In genomic region chr7:1548438-1548831, GRCh38 we compare ENCODE assay signal across 14 cellular contexts. TPM values are rescaled to one million over a fixed set of nuclear protein-coding genes. Genes with fewer than 3 reads are reported as not detected.
A peak's percentile ranks its signal among the peaks of the same experiment; 100 is the strongest.
DNase-seq lines count a peak whose midpoint lies in the region; ATAC-seq and TF ChIP-seq lines count a peak whose summit lies in the region.
"Had no signal": no experiment of that assay in that cellular context is flagged by ENCODE, and none has a peak within 500 bp of the region (broad histone marks: within the 10 kb centered on the region; RNA-seq: fewer than 3 reads in every experiment).

No MANE protein-coding gene starts in this region.

- H3K4me3 Mint-ChIP-seq in stimulated activated naive CD8-positive, alpha-beta T cell treated with anti-CD3 and anti-CD28 coated beads, Interleukin-15, amount 100 ng/mL, for 72 hours = peak overlapping the region in 1 of 2 donors; percentile 27
- no peak overlapping the region for H3K4me3 Mint-ChIP-seq in activated T-helper 17 cell treated with anti-CD3 and anti-CD28 coated beads, Interleukin-2, amount 50 U/mL, for 72 hours
- H3K4me3 Mint-ChIP-seq: activated naive CD8-positive, alpha-beta T cell; stimulated activated naive CD8-positive, alpha-beta T cell treated with anti-CD3 and anti-CD28 coated beads, Interleukin-15, Interleukin-2, amounts not matched to agents 100 ng/mL and 50 ng/mL, for 24 hours had no signal

- no peaks in the 10 kb centered on the region for H3K27me3 Mint-ChIP-seq in stimulated activated naive CD8-positive, alpha-beta T cell treated with anti-CD3 and anti-CD28 coated beads, Interleukin-15, amount 100 ng/mL, for 72 hours
- no peaks in the 10 kb centered on the region for H3K27me3 Mint-ChIP-seq in activated T-helper 17 cell treated with anti-CD3 and anti-CD28 coated beads, Interleukin-2, amount 50 U/mL, for 72 hours
- H3K27me3 Mint-ChIP-seq: activated naive CD8-positive, alpha-beta T cell; CD4-positive, alpha-beta memory T cell; stimulated activated naive CD8-positive, alpha-beta T cell treated with anti-CD3 and anti-CD28 coated beads, Interleukin-15, Interleukin-2, amounts not matched to agents 100 ng/mL and 50 ng/mL, for 24 hours had no signal

- no peak for DNase-seq in stimulated activated naive CD8-positive, alpha-beta T cell treated with anti-CD3 and anti-CD28 coated beads, Interleukin-15, amount 100 ng/mL, for 72 hours
- DNase-seq in stimulated activated naive CD8-positive, alpha-beta T cell treated with anti-CD3 and anti-CD28 coated beads, Interleukin-15, Interleukin-2, amounts not matched to agents 100 U/mL and 50 U/mL, for 24 hours = no peak
- peak; percentile 32 for DNase-seq in MV-4-11 (lab: John Stamatoyannopoulos, UW)
- DNase-seq in COR-L47 (lab: John Stamatoyannopoulos, UW) = no peak
- no peak for DNase-seq in tibial nerve (ENCODE audit: low spot score in 2 of 2)
- no peak for DNase-seq in NCI-H446 treated with DMSO at 0.1 percent for 48 hours (lab: John Stamatoyannopoulos, UW)
- DNase-seq: NCI-H1417; NCI-H69; stimulated activated CD4-positive, alpha-beta T cell treated with anti-CD3 and anti-CD28 coated beads, Interleukin-2, amount 100 ng/mL, for 48 hours had no signal

- peak overlapping the region; percentile 78 to 92 for H3K27ac Mint-ChIP-seq in stimulated activated naive CD8-positive, alpha-beta T cell treated with anti-CD3 and anti-CD28 coated beads, Interleukin-15, amount 100 ng/mL, for 72 hours
- H3K27ac Mint-ChIP-seq in activated T-helper 17 cell treated with anti-CD3 and anti-CD28 coated beads, Interleukin-2, amount 50 U/mL, for 72 hours = peak overlapping the region; percentile 68
- H3K27ac Mint-ChIP-seq: activated naive CD8-positive, alpha-beta T cell; stimulated activated naive CD8-positive, alpha-beta T cell treated with anti-CD3 and anti-CD28 coated beads, Interleukin-15, Interleukin-2, amounts not matched to agents 100 ng/mL and 50 ng/mL, for 24 hours had no signal

- TF ChIP-seq EP300 in tibial nerve (IDR thresholded peaks at IDR 0.05) = no peak

- H3K36me3 Mint-ChIP-seq in activated T-helper 17 cell treated with anti-CD3 and anti-CD28 coated beads, Interleukin-2, amount 50 U/mL, for 72 hours (ENCODE audit: low read depth) = no peaks in the 10 kb centered on the region
- H3K36me3 Mint-ChIP-seq: activated naive CD8-positive, alpha-beta T cell; CD4-positive, alpha-beta memory T cell had no signal

- H3K9me3 ChIP-seq in tibial nerve = no peaks in the 10 kb centered on the region

- H3K9me3 Mint-ChIP-seq in stimulated activated naive CD8-positive, alpha-beta T cell treated with anti-CD3 and anti-CD28 coated beads, Interleukin-15, amount 100 ng/mL, for 72 hours = no peaks in the 10 kb centered on the region
- H3K9me3 Mint-ChIP-seq in activated T-helper 17 cell treated with anti-CD3 and anti-CD28 coated beads, Interleukin-2, amount 50 U/mL, for 72 hours = no peaks in the 10 kb centered on the region
- H3K9me3 Mint-ChIP-seq: stimulated activated naive CD8-positive, alpha-beta T cell treated with anti-CD3 and anti-CD28 coated beads, Interleukin-15, Interleukin-2, amounts not matched to agents 100 ng/mL and 50 ng/mL, for 24 hours had no signal

- no peak for TF ChIP-seq POLR2A in tibial nerve (IDR thresholded peaks at IDR 0.05)

- H3K36me3 ChIP-seq in tibial nerve = peaks cover 0 to 27% (median 0%) of the 10 kb centered on the region in 3 donors

- 71 to 76% methylated on average over 15 to 17 of the region's 17 CpGs for WGBS in tibial nerve, 2 donors

- no peak for TF ChIP-seq CTCF in tibial nerve (IDR thresholded peaks at IDR 0.05)

- H3K27ac ChIP-seq in tibial nerve = no peak overlapping the region

- H3K4me3 ChIP-seq in tibial nerve = no peak overlapping the region

- peak; percentile 5 for ATAC-seq in stimulated activated naive CD8-positive, alpha-beta T cell treated with anti-CD3 and anti-CD28 coated beads, Interleukin-15, amount 100 ng/mL, for 72 hours
- no peak for ATAC-seq in stimulated activated naive CD8-positive, alpha-beta T cell treated with anti-CD3 and anti-CD28 coated beads, Interleukin-15, Interleukin-2, amounts not matched to agents 100 U/mL and 50 U/mL, for 24 hours
- peak; percentile 21 for ATAC-seq in activated T-helper 17 cell treated with anti-CD3 and anti-CD28 coated beads, Interleukin-2, amount 50 U/mL, for 72 hours (replicated peaks)
- no peak for ATAC-seq in GM21529 (IDR thresholded peaks at IDR 0.05; ENCODE audit: unreplicated experiment)

- H3K4me1 Mint-ChIP-seq in stimulated activated naive CD8-positive, alpha-beta T cell treated with anti-CD3 and anti-CD28 coated beads, Interleukin-15, amount 100 ng/mL, for 72 hours = peaks cover 12% of the 10 kb centered on the region
- no peaks in the 10 kb centered on the region for H3K4me1 Mint-ChIP-seq in activated T-helper 17 cell treated with anti-CD3 and anti-CD28 coated beads, Interleukin-2, amount 50 U/mL, for 72 hours

- no peaks in the 10 kb centered on the region for H3K27me3 ChIP-seq in tibial nerve

- H3K4me1 ChIP-seq in tibial nerve = no peaks in the 10 kb centered on the region

RNA-seq across cellular contexts. Expression of gene TMEM184A, which starts 7.6 kb away (rescaled TPM):
- not detected for total RNA-seq in activated T-helper 17 cell treated with anti-CD3 and anti-CD28 coated beads, Interleukin-2, amount 50 U/mL, for 72 hours
- 1 to 10 TPM in 1 of 4 donors, under 1 TPM in 1, not detected in 2; 0.66 to 2.5 TPM for total RNA-seq in tibial nerve
- total RNA-seq: CD4-positive, alpha-beta memory T cell had no signal

RNA-seq across cellular contexts. Expression of gene MAFK, which starts 17.9 kb away (rescaled TPM):
- total RNA-seq in activated T-helper 17 cell treated with anti-CD3 and anti-CD28 coated beads, Interleukin-2, amount 50 U/mL, for 72 hours = 10 to 100 TPM; 40.1 to 41.5 TPM
- 100 to 1,000 TPM in 2 of 4 donors, 10 to 100 TPM in 2; 41.3 to 117 (median 74.5) TPM for total RNA-seq in tibial nerve

RNA-seq across cellular contexts. Expression of gene PSMG3, which starts 21.4 kb away (rescaled TPM):
- total RNA-seq in activated T-helper 17 cell treated with anti-CD3 and anti-CD28 coated beads, Interleukin-2, amount 50 U/mL, for 72 hours = 10 to 100 TPM; 26.4 to 46.4 TPM
- total RNA-seq in tibial nerve = 10 to 100 TPM; 36.3 to 42.3 (median 39.5) TPM

RNA-seq across cellular contexts. Expression of gene INTS1, which starts 44.2 kb away (rescaled TPM):
- total RNA-seq in activated T-helper 17 cell treated with anti-CD3 and anti-CD28 coated beads, Interleukin-2, amount 50 U/mL, for 72 hours = 100 to 1,000 TPM; 116 to 147 TPM
- total RNA-seq in tibial nerve = 10 to 100 TPM; 45.7 to 81.6 (median 52.3) TPM

Comparison
In these comparisons a context has a peak if more than half of its experiments do, and no peak if none do; other contexts are left out.
1. ATAC-seq: peak in stimulated activated naive CD8-positive, alpha-beta T cell treated with anti-CD3 and anti-CD28 coated beads, Interleukin-15, amount 100 ng/mL, for 72 hours (single experiment) and activated T-helper 17 cell treated with anti-CD3 and anti-CD28 coated beads, Interleukin-2, amount 50 U/mL, for 72 hours (single experiment); none in stimulated activated naive CD8-positive, alpha-beta T cell treated with anti-CD3 and anti-CD28 coated beads, Interleukin-15, Interleukin-2, amounts not matched to agents 100 U/mL and 50 U/mL, for 24 hours (single experiment) and GM21529 (single experiment).